In the genomic region with DNA sequence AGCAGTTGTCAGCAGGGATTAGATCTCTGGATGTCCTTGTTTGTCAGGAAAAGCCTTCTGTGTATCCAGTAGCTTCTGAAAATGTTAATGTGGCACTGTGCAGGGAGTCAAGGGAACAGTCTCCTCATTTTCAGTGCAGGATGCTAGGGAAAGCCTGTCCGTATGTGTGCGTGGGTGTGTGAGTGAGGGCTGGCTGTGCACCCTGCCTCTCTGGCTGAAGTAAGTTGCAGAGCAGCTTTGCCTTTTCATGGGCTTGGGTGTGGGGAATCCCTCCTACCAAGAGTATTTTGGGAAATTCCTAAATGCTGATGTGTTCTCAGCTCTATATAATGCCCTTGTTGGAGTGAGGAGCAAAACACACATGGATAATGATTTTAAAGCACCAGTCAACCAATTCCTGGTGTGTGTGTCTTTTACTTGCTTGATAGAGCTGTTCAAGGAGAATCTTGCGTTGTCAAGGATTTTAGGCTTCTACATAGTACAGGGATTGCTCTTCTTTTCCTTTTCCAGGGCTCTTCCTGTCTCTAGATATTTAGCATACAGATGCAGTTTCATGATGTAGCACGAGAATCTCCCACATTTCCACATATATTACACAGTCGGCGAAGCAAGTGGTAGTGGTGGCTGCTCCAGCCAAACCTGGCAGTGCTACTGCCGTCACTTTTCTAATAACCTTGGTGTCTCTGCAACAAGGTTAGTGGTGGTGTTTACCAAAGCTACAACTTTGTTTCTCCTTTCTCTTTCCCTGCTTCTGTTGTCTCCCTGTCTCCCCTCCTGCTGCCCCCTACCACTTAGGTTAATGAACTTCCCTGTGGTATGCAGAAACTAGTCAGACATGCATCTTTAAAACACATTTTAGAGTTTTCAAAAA, we compare ENCODE assay signal across 9 cellular contexts.
DNase-seq lines count a peak whose midpoint lies in the region; TF ChIP-seq lines count a peak whose summit lies in the region.
"Had no signal": no experiment of that assay in that cellular context is flagged by ENCODE, and none has a peak within 500 bp of the region (broad histone marks: within the 10 kb centered on the region; RNA-seq: fewer than 3 reads in every experiment).

No MANE protein-coding gene starts in this region.

- H3K27ac ChIP-seq in breast epithelium (no peak overlapping the region), uterus (peak overlapping the region in 1 of 2 donors; percentile 48)
- H3K27ac ChIP-seq: BLaER1 had no signal

- H3K27me3 ChIP-seq in breast epithelium (no peaks in the 10 kb centered on the region), uterus (no peaks in the 10 kb centered on the region)
- H3K27me3 ChIP-seq: BLaER1 had no signal

- H3K4me1 ChIP-seq in breast epithelium: peaks cover 0 to 8% of the 10 kb centered on the region in 2 donors
- H3K4me1 ChIP-seq in uterus: no peaks in the 10 kb centered on the region

- CTCF ChIA-PET in MCF 10A (lab: Yijun Ruan, JAX): interaction anchor here (0.5 to 0.6 kb wide), 3 partner anchors 104 to 741 kb away, joined by 3 to 5 read pairs (median 4); no protein-coding TSS in a partner anchor

- H3K27ac Mint-ChIP-seq in MCF 10A (ENCODE audit: low read depth, unreplicated experiment): no peak overlapping the region
- peak overlapping the region; percentile 49 for H3K27ac Mint-ChIP-seq in dendritic cell treated with granulocyte-macrophage colony-stimulating factor and Interleukin-4, amounts not matched to agents 40 ng/mL and 50 ng/mL, for 4 days

- H3K9me3 ChIP-seq in breast epithelium (no peaks in the 10 kb centered on the region), uterus (no peaks in the 10 kb centered on the region)
- H3K9me3 ChIP-seq: BLaER1 had no signal

- peaks cover 36% of the 10 kb centered on the region for H3K4me1 Mint-ChIP-seq in MCF 10A (ENCODE audit: insufficient read depth, unreplicated experiment)
- peaks cover 27% of the 10 kb centered on the region for H3K4me1 Mint-ChIP-seq in dendritic cell treated with granulocyte-macrophage colony-stimulating factor and Interleukin-4, amounts not matched to agents 40 ng/mL and 50 ng/mL, for 4 days (ENCODE audit: low read depth)

- no peaks in the 10 kb centered on the region for H3K27me3 Mint-ChIP-seq in MCF 10A (ENCODE audit: insufficient read depth, unreplicated experiment)
- no peaks in the 10 kb centered on the region for H3K27me3 Mint-ChIP-seq in dendritic cell treated with granulocyte-macrophage colony-stimulating factor and Interleukin-4, amounts not matched to agents 40 ng/mL and 50 ng/mL, for 4 days

- TF ChIP-seq CTCF in MCF 10A (IDR thresholded peaks at IDR 0.05; ENCODE audit: unreplicated experiment) (no peak), breast epithelium (IDR thresholded peaks at IDR 0.05) (no peak), uterus (IDR thresholded peaks at IDR 0.05) (no peak)

- no TSS peak for BruUV-seq in MCF 10A (replicated peaks; lab: Mats Ljungman, UMichigan)

- DNase-seq in MCF 10A (ENCODE audit: unreplicated experiment) (peak; percentile 53), breast epithelium (ENCODE audit: low spot score in 2 of 2) (no peak), medulla oblongata (ENCODE audit: extremely low spot score) (peak; percentile 30), uterus (peak; percentile 69 to 77), NOMO-1 (lab: John Stamatoyannopoulos, UW; ENCODE audit: unreplicated experiment in 2 of 2) (no peak), cortex of kidney (lab: John Stamatoyannopoulos, UW) (no peak), SKM-1 treated with dmso at 0.1 percent for 144 hours (lab: John Stamatoyannopoulos, UW; ENCODE audit: unreplicated experiment) (no peak)

- peaks cover 6% of the 10 kb centered on the region for H3K36me3 Mint-ChIP-seq in MCF 10A (ENCODE audit: insufficient read depth, unreplicated experiment)
- no peaks in the 10 kb centered on the region for H3K36me3 Mint-ChIP-seq in dendritic cell treated with granulocyte-macrophage colony-stimulating factor and Interleukin-4, amounts not matched to agents 40 ng/mL and 50 ng/mL, for 4 days (ENCODE audit: low read depth)

- H3K9me3 Mint-ChIP-seq in MCF 10A (ENCODE audit: unreplicated experiment): no peaks in the 10 kb centered on the region
- H3K9me3 Mint-ChIP-seq in dendritic cell treated with granulocyte-macrophage colony-stimulating factor and Interleukin-4, amounts not matched to agents 40 ng/mL and 50 ng/mL, for 4 days: no peaks in the 10 kb centered on the region

- intact Hi-C loops in MCF 10A (cut with micrococcal nuclease) (no loop called here), breast epithelium (cut with DNase I; ENCODE audit: low total_unique reads) (no loop called here), uterus (cut with DNase I; ENCODE audit: low total_unique reads) (no loop called here)
- intact Hi-C loops in dendritic cell treated with granulocyte-macrophage colony-stimulating factor and Interleukin-4, amounts not matched to agents 40 ng/mL and 50 ng/mL, for 4 days (cut with micrococcal nuclease): no loop called here

- H3K36me3 ChIP-seq in breast epithelium (no peaks in the 10 kb centered on the region), uterus (no peaks in the 10 kb centered on the region)
- H3K36me3 ChIP-seq: BLaER1 had no signal

- TF ChIP-seq POLR2A in breast epithelium (IDR thresholded peaks at IDR 0.05): no peak
- TF ChIP-seq POLR2A in uterus (IDR thresholded peaks at IDR 0.05): no peak

- POLR2A ChIA-PET in MCF 10A (lab: Yijun Ruan, JAX): interaction anchor here (0.7 to 1.2 kb wide), 6 partner anchors 18 to 292 kb away, joined by 3 to 4 read pairs (median 3); partner anchors contain the start of genes MCU and MICU1

- H3K4me3 ChIP-seq in breast epithelium (no peak overlapping the region), uterus (no peak overlapping the region)
- H3K4me3 ChIP-seq: BLaER1 had no signal

- H3K4me3 Mint-ChIP-seq in MCF 10A (ENCODE audit: unreplicated experiment): no peak overlapping the region
- H3K4me3 Mint-ChIP-seq in dendritic cell treated with granulocyte-macrophage colony-stimulating factor and Interleukin-4, amounts not matched to agents 40 ng/mL and 50 ng/mL, for 4 days: no peak overlapping the region

Comparison
In these comparisons a context has a peak if more than half of its experiments do, and no peak if none do; other contexts are left out.
1. DNase-seq: peak in MCF 10A (single experiment), medulla oblongata (single experiment) and uterus (2 of 2); none in breast epithelium (0 of 2), NOMO-1 (0 of 2), cortex of kidney (single experiment) and SKM-1 treated with dmso at 0.1 percent for 144 hours (single experiment).